Comparison of ENCODE assay signal across 8 cellular contexts in genomic region chr12:6074979-6075585, GRCh38. TPM values are rescaled to one million over a fixed set of nuclear protein-coding genes. Genes with fewer than 3 reads are reported as not detected.
DNase-seq lines count a peak whose midpoint lies in the region; ATAC-seq and TF ChIP-seq lines count a peak whose summit lies in the region.

No MANE protein-coding gene starts in this region.

- intact Hi-C loops in activated T-helper 1 cell treated with anti-CD3 and anti-CD28 coated beads, Interleukin-12 subunit alpha, Interleukin-12 subunit beta, Interleukin-2, Interleukin-4 antibody, amounts not matched to agents 30 ng/mL and 10 ng/mL and 1 ng/mL, durations not matched to agents 14 hours and 24 hours and 36 hours (cut with micrococcal nuclease): no loop called here

- TF ChIP-seq RAD21 in Ishikawa (IDR thresholded peaks at IDR 0.05; ENCODE audit: low read depth): peak; percentile 24; the same call in 1 of the 2 replicates

- TF ChIP-seq EP300 in Ishikawa (IDR thresholded peaks at IDR 0.05; ENCODE audit: borderline replicate concordance): no peak

- H3K27ac Mint-ChIP-seq in activated T-helper 1 cell treated with anti-CD3 and anti-CD28 coated beads, Interleukin-12 subunit alpha, Interleukin-12 subunit beta, Interleukin-2, Interleukin-4 antibody, amounts not matched to agents 30 ng/mL and 10 ng/mL and 1 ng/mL, durations not matched to agents 14 hours and 24 hours and 36 hours: peak overlapping the region; percentile 49

- DNase-seq in activated T-helper 1 cell treated with anti-CD3 and anti-CD28 coated beads, Interleukin-12 subunit alpha, Interleukin-12 subunit beta, Interleukin-2, Interleukin-4 antibody, amounts not matched to agents 30 ng/mL and 10 ng/mL and 1 ng/mL, durations not matched to agents 14 hours and 24 hours and 36 hours (ENCODE audit: low spot score): peak; percentile 16
- DNase-seq in kidney tubule cell (ENCODE audit: low spot score): peak; percentile 44
- DNase-seq in stimulated activated CD8-positive, alpha-beta memory T cell treated with anti-CD3 and anti-CD28 coated beads, Interleukin-4, amount 100 ng/mL, for 48 hours: peak; percentile 58
- no peak for DNase-seq in cerebellar nuclear complex (lab: John Stamatoyannopoulos, UW)
- no peak for DNase-seq in NCI-H187 (lab: John Stamatoyannopoulos, UW)

- H3K27me3 Mint-ChIP-seq in activated T-helper 1 cell treated with anti-CD3 and anti-CD28 coated beads, Interleukin-12 subunit alpha, Interleukin-12 subunit beta, Interleukin-2, Interleukin-4 antibody, amounts not matched to agents 30 ng/mL and 10 ng/mL and 1 ng/mL, durations not matched to agents 14 hours and 24 hours and 36 hours (ENCODE audit: insufficient read depth): peaks cover 26% of the 10 kb centered on the region

- no peaks in the 10 kb centered on the region for H3K36me3 Mint-ChIP-seq in activated T-helper 1 cell treated with anti-CD3 and anti-CD28 coated beads, Interleukin-12 subunit alpha, Interleukin-12 subunit beta, Interleukin-2, Interleukin-4 antibody, amounts not matched to agents 30 ng/mL and 10 ng/mL and 1 ng/mL, durations not matched to agents 14 hours and 24 hours and 36 hours (ENCODE audit: low read depth)

- H3K9me3 Mint-ChIP-seq in activated T-helper 1 cell treated with anti-CD3 and anti-CD28 coated beads, Interleukin-12 subunit alpha, Interleukin-12 subunit beta, Interleukin-2, Interleukin-4 antibody, amounts not matched to agents 30 ng/mL and 10 ng/mL and 1 ng/mL, durations not matched to agents 14 hours and 24 hours and 36 hours: no peaks in the 10 kb centered on the region

- peaks cover 31% of the 10 kb centered on the region for H3K4me1 Mint-ChIP-seq in activated T-helper 1 cell treated with anti-CD3 and anti-CD28 coated beads, Interleukin-12 subunit alpha, Interleukin-12 subunit beta, Interleukin-2, Interleukin-4 antibody, amounts not matched to agents 30 ng/mL and 10 ng/mL and 1 ng/mL, durations not matched to agents 14 hours and 24 hours and 36 hours (ENCODE audit: low read depth)

- ATAC-seq in GM18858 (IDR thresholded peaks at IDR 0.05; ENCODE audit: unreplicated experiment): no peak
- no peak for ATAC-seq in HG03280 (IDR thresholded peaks at IDR 0.05; ENCODE audit: unreplicated experiment)

- peak overlapping the region; percentile 79 for H3K4me3 Mint-ChIP-seq in activated T-helper 1 cell treated with anti-CD3 and anti-CD28 coated beads, Interleukin-12 subunit alpha, Interleukin-12 subunit beta, Interleukin-2, Interleukin-4 antibody, amounts not matched to agents 30 ng/mL and 10 ng/mL and 1 ng/mL, durations not matched to agents 14 hours and 24 hours and 36 hours

TF ChIP-seq in Ishikawa, 13 proteins besides CTCF, POLR2A, EP300 and RAD21:
- TF ChIP-seq TEAD4 (IDR thresholded peaks at IDR 0.05) (no peak), TCF12 (IDR thresholded peaks at IDR 0.05; ENCODE audit: low read depth) (no peak), EGR1 (IDR thresholded peaks at IDR 0.05) (no peak), FOXM1 (IDR thresholded peaks at IDR 0.05; ENCODE audit: borderline replicate concordance, low read depth) (no peak), USF1 (IDR thresholded peaks at IDR 0.05) (no peak), TAF1 (IDR thresholded peaks at IDR 0.05; ENCODE audit: low read depth) (no peak), REST (IDR thresholded peaks at IDR 0.05; ENCODE audit: low read depth) (no peak), YY1 (IDR thresholded peaks at IDR 0.05; ENCODE audit: low read depth) (no peak), NFIC (IDR thresholded peaks at IDR 0.05) (no peak)

RNA-seq across cellular contexts. Expression of gene VWF, which starts 49.4 kb away (rescaled TPM):
- not detected in 2 replicates for total RNA-seq in activated T-helper 1 cell treated with anti-CD3 and anti-CD28 coated beads, Interleukin-12 subunit alpha, Interleukin-12 subunit beta, Interleukin-2, Interleukin-4 antibody, amounts not matched to agents 30 ng/mL and 10 ng/mL and 1 ng/mL, durations not matched to agents 14 hours and 24 hours and 36 hours

Comparison
In these comparisons a context has a peak if more than half of its experiments do, and no peak if none do; other contexts are left out.
1. DNase-seq: peak in activated T-helper 1 cell treated with anti-CD3 and anti-CD28 coated beads, Interleukin-12 subunit alpha, Interleukin-12 subunit beta, Interleukin-2, Interleukin-4 antibody, amounts not matched to agents 30 ng/mL and 10 ng/mL and 1 ng/mL, durations not matched to agents 14 hours and 24 hours and 36 hours (single experiment), kidney tubule cell (single experiment) and stimulated activated CD8-positive, alpha-beta memory T cell treated with anti-CD3 and anti-CD28 coated beads, Interleukin-4, amount 100 ng/mL, for 48 hours (single experiment); none in cerebellar nuclear complex (0 of 2) and NCI-H187 (0 of 2).